In the genomic region with DNA sequence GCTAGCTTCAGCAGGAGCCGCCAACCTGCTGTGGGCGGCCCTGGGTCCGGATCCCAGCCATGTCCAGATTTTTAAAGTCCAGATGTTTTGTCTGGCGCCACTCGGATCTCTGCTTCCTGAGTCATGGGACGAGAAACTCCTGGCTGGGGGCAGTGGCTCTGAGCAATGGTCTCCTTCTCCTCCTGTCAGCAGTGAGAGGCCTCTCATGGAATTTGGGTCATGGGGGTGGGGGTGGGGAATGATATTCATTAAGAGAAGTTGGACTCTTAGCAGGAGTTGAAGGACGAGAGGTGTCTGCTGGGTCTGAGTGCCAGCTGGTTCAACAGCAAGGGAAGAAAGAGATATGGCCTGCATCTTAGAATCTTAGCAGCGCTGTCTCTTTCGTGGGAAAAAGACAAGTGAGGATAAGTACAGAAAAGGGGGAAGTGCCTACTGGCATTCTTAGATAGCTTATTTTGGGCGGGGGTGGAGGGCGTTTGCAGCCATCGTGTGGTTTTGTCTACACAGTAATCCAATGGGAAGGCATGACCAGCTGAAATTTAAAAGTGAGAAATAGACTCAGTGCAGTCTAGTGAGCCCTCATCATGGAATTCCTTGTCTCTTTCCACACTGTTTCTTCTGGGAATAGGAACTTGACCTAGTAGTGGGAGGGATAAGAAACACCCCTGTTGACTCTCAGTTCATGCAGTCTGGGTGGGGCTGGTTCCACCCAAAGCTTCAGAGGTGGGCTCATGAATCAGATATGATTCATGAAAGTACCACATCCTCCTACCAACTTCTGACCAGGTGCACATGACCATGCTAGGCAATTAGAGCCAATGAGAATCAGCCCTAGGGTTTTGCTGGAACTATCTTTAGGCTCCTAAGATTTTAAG, we compare ENCODE assay signal across 9 cellular contexts.
DNase-seq lines count a peak whose midpoint lies in the region; ATAC-seq and TF ChIP-seq lines count a peak whose summit lies in the region.
"Had no signal": no experiment of that assay in that cellular context is flagged by ENCODE, and none has a peak within 500 bp of the region (broad histone marks: within the 10 kb centered on the region; RNA-seq: fewer than 3 reads in every experiment).

No MANE protein-coding gene starts in this region.

- TF ChIP-seq CTCF in AG09309 (IDR thresholded peaks at IDR 0.05; ENCODE audit: control insufficient read depth, insufficient read depth, low read depth, low read length, missing control alignments), result no peak
- no peak for TF ChIP-seq CTCF in cardiac muscle cell (IDR thresholded peaks at IDR 0.05; ENCODE audit: low read depth, low read length)

- H3K36me3 ChIP-seq in cardiac muscle cell, result no peaks in the 10 kb centered on the region

- no peaks in the 10 kb centered on the region for H3K4me1 ChIP-seq in cardiac muscle cell (ENCODE audit: low read depth)

- H3K4me3 ChIP-seq in AG09309 (ENCODE audit: control insufficient read depth, low read depth, low read length), result no peak overlapping the region
- no peak overlapping the region for H3K4me3 ChIP-seq in cardiac muscle cell

- H3K9me3 ChIP-seq in cardiac muscle cell (ENCODE audit: low read depth), result no peaks in the 10 kb centered on the region

- H3K27ac ChIP-seq in cardiac muscle cell (no peak overlapping the region), substantia nigra (ENCODE audit: low read depth, low read length, poor library complexity, severe bottlenecking) (no peak overlapping the region)

- DNase-seq in AG09309 (ENCODE audit: low read depth) (peak; percentile 21), KBM-7 (peak; percentile 26), cardiac muscle cell (ENCODE audit: low read depth in 1 of 2, low spot score in 1 of 2) (peak; percentile 22 to 87), NCI-H2107 (lab: John Stamatoyannopoulos, UW) (no peak), substantia nigra (lab: John Stamatoyannopoulos, UW) (no peak), NCI-H2227 treated with DMSO at 0.1 percent for 48 hours (lab: John Stamatoyannopoulos, UW) (no peak), NCI-H2196 (lab: John Stamatoyannopoulos, UW; ENCODE audit: unreplicated experiment) (no peak)
- DNase-seq: DMS 273 treated with DMSO at 0.1 percent for 48 hours had no signal

- peak; percentile 75 for ATAC-seq in GM19455 (IDR thresholded peaks at IDR 0.05; ENCODE audit: unreplicated experiment)

- in situ Hi-C loops in KBM-7 (cut with MboI; ENCODE audit: low pct_unique_long_range_greater_than_20kb, low sequenced_read_pairs), result loop anchor here (25.0 kb wide), 1 partner anchor 95 kb away; no protein-coding TSS in a partner anchor

- no peaks in the 10 kb centered on the region for H3K27me3 ChIP-seq in cardiac muscle cell

Comparison
In these comparisons a context has a peak if more than half of its experiments do, and no peak if none do; other contexts are left out.
1. DNase-seq: peak in AG09309 (single experiment), KBM-7 (single experiment) and cardiac muscle cell (2 of 2); none in NCI-H2107 (single experiment), substantia nigra (0 of 49), NCI-H2227 treated with DMSO at 0.1 percent for 48 hours (single experiment) and NCI-H2196 (single experiment).